In genomic region chr12:110782922-110783321, GRCh38 we compare ENCODE assay signal across 1 cellular context.
TF ChIP-seq lines count a peak whose summit lies in the region.

No MANE protein-coding gene starts in this region.

TF ChIP-seq in GM12878, 131 proteins besides CTCF, POLR2A, EP300 and RAD21:
- TF ChIP-seq RUNX3 (IDR thresholded peaks at IDR 0.05; ENCODE audit: low read length) = peak; percentile 69
- TF ChIP-seq YBX1 (IDR thresholded peaks at IDR 0.05) = no peak
- TF ChIP-seq HCFC1 (IDR thresholded peaks at IDR 0.05; ENCODE audit: low read length) = no peak
- TF ChIP-seq SPI1 (IDR thresholded peaks at IDR 0.05; ENCODE audit: borderline replicate concordance, insufficient read depth, low read depth, low read length) = peak; percentile 13; the same call in 1 of the 2 replicates
- no peak for TF ChIP-seq NFYA (IDR thresholded peaks at IDR 0.05; ENCODE audit: borderline replicate concordance, low read depth, low read length)
- no peak for TF ChIP-seq ZSCAN29 (IDR thresholded peaks at IDR 0.05)
- no peak for TF ChIP-seq CEBPB (IDR thresholded peaks at IDR 0.05; ENCODE audit: borderline replicate concordance in 1 of 2, low read depth in 2 of 2, low read length in 2 of 2)
- TF ChIP-seq GATAD2B (conservative IDR thresholded peaks at IDR 0.05; ENCODE audit: low read depth) = no peak
- TF ChIP-seq ATF2 (IDR thresholded peaks at IDR 0.05; ENCODE audit: low read length) = no peak
- TF ChIP-seq ELK1 (IDR thresholded peaks at IDR 0.05; ENCODE audit: low read depth, low read length) = no peak
- no peak for TF ChIP-seq MYC (IDR thresholded peaks at IDR 0.05; ENCODE audit: insufficient read depth, insufficient read length, insufficient replicate concordance, low read length, severe bottlenecking)
- no peak for TF ChIP-seq TARDBP (IDR thresholded peaks at IDR 0.05; ENCODE audit: borderline replicate concordance)
- no peak for TF ChIP-seq NR2C2 (IDR thresholded peaks at IDR 0.05; ENCODE audit: borderline replicate concordance, control insufficient read depth, insufficient read length, low read depth)
- no peak for TF ChIP-seq ZNF217 (IDR thresholded peaks at IDR 0.05)
- TF ChIP-seq EZH2 (IDR thresholded peaks at IDR 0.05; ENCODE audit: borderline replicate concordance, control insufficient read depth, low read depth, low read length) = no peak
- TF ChIP-seq POU2F2 (IDR thresholded peaks at IDR 0.05; ENCODE audit: borderline replicate concordance, low read depth, low read length) = no peak
